1 cellular context compared by ENCODE assay signal in the genomic region with DNA sequence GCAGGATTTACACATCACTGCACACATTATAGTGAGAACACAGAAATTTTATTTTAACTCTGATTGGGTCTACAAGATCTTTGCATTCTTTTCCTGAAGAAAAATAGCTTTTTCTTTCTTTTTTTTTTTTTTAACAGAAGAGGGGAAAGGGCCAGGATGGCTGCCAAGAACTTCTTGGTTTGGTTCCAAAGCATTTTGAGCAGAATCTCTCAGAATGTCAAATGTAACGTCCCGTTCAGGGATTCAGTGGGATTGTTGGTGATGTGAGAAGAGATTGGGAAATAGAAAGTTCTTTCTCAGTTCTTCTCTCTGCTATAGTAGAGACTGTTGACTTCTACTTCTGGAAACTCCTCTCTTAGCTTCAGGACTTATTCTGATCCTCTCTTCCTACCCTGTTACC.
TF ChIP-seq lines count a peak whose summit lies in the region.

No MANE protein-coding gene starts in this region.

TF ChIP-seq in GM12878, 131 proteins besides CTCF, POLR2A, EP300 and RAD21 (continued from another document):
- TF ChIP-seq, protein P1, sequence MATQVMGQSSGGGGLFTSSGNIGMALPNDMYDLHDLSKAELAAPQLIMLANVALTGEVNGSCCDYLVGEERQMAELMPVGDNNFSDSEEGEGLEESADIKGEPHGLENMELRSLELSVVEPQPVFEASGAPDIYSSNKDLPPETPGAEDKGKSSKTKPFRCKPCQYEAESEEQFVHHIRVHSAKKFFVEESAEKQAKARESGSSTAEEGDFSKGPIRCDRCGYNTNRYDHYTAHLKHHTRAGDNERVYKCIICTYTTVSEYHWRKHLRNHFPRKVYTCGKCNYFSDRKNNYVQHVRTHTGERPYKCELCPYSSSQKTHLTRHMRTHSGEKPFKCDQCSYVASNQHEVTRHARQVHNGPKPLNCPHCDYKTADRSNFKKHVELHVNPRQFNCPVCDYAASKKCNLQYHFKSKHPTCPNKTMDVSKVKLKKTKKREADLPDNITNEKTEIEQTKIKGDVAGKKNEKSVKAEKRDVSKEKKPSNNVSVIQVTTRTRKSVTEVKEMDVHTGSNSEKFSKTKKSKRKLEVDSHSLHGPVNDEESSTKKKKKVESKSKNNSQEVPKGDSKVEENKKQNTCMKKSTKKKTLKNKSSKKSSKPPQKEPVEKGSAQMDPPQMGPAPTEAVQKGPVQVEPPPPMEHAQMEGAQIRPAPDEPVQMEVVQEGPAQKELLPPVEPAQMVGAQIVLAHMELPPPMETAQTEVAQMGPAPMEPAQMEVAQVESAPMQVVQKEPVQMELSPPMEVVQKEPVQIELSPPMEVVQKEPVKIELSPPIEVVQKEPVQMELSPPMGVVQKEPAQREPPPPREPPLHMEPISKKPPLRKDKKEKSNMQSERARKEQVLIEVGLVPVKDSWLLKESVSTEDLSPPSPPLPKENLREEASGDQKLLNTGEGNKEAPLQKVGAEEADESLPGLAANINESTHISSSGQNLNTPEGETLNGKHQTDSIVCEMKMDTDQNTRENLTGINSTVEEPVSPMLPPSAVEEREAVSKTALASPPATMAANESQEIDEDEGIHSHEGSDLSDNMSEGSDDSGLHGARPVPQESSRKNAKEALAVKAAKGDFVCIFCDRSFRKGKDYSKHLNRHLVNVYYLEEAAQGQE (IDR thresholded peaks at IDR 0.05; ENCODE audit: low read depth, low read length) = no peak
- no peak for TF ChIP-seq ZNF274 (IDR thresholded peaks at IDR 0.05; ENCODE audit: insufficient read depth, insufficient read length)
